Comparison of ENCODE assay signal across 1 cellular context in the genomic region with DNA sequence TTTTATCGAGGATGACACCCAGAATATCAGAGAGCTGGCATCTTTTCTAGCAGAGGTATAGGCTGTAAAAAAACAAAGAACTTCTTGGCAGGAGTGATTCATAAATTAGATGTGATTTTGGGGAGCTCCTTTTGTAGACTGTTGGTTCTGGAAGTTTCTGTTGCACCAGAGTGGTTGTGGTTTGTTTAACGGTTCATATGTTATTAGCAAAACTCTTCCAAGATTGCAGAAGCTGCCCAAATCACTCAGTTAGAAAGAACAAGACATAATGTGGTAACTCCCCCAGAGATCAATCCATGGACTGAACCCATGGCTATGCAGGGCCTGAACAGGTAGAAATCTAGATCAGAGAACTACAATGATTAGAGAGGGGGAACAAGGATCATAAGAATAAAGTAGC.
TF ChIP-seq lines count a peak whose summit lies in the region.

No MANE protein-coding gene starts in this region.

TF ChIP-seq in H1, 55 proteins besides CTCF, POLR2A, EP300 and RAD21:
- TF ChIP-seq CREB1 (IDR thresholded peaks at IDR 0.05) (no peak), ASH2L (IDR thresholded peaks at IDR 0.05; ENCODE audit: low read length) (no peak), SIX5 (IDR thresholded peaks at IDR 0.05; ENCODE audit: low read depth, low read length) (no peak), SRF (IDR thresholded peaks at IDR 0.05; ENCODE audit: low read depth, low read length) (no peak), JUND (IDR thresholded peaks at IDR 0.05; ENCODE audit: low read length) (no peak), SAP30 (IDR thresholded peaks at IDR 0.05; ENCODE audit: insufficient read depth, insufficient replicate concordance, low read length) (no peak), RNF2 (IDR thresholded peaks at IDR 0.05; ENCODE audit: borderline replicate concordance, low read depth, low read length, missing control alignments, poor library complexity, severe bottlenecking) (no peak), ZNF274 (IDR thresholded peaks at IDR 0.05; ENCODE audit: borderline replicate concordance, extremely low read depth, low read length) (no peak), RFX5 (IDR thresholded peaks at IDR 0.05; ENCODE audit: borderline replicate concordance, low read depth, low read length) (no peak)
- TF ChIP-seq, protein P1, sequence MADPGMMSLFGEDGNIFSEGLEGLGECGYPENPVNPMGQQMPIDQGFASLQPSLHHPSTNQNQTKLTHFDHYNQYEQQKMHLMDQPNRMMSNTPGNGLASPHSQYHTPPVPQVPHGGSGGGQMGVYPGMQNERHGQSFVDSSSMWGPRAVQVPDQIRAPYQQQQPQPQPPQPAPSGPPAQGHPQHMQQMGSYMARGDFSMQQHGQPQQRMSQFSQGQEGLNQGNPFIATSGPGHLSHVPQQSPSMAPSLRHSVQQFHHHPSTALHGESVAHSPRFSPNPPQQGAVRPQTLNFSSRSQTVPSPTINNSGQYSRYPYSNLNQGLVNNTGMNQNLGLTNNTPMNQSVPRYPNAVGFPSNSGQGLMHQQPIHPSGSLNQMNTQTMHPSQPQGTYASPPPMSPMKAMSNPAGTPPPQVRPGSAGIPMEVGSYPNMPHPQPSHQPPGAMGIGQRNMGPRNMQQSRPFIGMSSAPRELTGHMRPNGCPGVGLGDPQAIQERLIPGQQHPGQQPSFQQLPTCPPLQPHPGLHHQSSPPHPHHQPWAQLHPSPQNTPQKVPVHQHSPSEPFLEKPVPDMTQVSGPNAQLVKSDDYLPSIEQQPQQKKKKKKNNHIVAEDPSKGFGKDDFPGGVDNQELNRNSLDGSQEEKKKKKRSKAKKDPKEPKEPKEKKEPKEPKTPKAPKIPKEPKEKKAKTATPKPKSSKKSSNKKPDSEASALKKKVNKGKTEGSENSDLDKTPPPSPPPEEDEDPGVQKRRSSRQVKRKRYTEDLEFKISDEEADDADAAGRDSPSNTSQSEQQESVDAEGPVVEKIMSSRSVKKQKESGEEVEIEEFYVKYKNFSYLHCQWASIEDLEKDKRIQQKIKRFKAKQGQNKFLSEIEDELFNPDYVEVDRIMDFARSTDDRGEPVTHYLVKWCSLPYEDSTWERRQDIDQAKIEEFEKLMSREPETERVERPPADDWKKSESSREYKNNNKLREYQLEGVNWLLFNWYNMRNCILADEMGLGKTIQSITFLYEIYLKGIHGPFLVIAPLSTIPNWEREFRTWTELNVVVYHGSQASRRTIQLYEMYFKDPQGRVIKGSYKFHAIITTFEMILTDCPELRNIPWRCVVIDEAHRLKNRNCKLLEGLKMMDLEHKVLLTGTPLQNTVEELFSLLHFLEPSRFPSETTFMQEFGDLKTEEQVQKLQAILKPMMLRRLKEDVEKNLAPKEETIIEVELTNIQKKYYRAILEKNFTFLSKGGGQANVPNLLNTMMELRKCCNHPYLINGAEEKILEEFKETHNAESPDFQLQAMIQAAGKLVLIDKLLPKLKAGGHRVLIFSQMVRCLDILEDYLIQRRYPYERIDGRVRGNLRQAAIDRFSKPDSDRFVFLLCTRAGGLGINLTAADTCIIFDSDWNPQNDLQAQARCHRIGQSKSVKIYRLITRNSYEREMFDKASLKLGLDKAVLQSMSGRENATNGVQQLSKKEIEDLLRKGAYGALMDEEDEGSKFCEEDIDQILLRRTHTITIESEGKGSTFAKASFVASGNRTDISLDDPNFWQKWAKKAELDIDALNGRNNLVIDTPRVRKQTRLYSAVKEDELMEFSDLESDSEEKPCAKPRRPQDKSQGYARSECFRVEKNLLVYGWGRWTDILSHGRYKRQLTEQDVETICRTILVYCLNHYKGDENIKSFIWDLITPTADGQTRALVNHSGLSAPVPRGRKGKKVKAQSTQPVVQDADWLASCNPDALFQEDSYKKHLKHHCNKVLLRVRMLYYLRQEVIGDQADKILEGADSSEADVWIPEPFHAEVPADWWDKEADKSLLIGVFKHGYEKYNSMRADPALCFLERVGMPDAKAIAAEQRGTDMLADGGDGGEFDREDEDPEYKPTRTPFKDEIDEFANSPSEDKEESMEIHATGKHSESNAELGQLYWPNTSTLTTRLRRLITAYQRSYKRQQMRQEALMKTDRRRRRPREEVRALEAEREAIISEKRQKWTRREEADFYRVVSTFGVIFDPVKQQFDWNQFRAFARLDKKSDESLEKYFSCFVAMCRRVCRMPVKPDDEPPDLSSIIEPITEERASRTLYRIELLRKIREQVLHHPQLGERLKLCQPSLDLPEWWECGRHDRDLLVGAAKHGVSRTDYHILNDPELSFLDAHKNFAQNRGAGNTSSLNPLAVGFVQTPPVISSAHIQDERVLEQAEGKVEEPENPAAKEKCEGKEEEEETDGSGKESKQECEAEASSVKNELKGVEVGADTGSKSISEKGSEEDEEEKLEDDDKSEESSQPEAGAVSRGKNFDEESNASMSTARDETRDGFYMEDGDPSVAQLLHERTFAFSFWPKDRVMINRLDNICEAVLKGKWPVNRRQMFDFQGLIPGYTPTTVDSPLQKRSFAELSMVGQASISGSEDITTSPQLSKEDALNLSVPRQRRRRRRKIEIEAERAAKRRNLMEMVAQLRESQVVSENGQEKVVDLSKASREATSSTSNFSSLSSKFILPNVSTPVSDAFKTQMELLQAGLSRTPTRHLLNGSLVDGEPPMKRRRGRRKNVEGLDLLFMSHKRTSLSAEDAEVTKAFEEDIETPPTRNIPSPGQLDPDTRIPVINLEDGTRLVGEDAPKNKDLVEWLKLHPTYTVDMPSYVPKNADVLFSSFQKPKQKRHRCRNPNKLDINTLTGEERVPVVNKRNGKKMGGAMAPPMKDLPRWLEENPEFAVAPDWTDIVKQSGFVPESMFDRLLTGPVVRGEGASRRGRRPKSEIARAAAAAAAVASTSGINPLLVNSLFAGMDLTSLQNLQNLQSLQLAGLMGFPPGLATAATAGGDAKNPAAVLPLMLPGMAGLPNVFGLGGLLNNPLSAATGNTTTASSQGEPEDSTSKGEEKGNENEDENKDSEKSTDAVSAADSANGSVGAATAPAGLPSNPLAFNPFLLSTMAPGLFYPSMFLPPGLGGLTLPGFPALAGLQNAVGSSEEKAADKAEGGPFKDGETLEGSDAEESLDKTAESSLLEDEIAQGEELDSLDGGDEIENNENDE (IDR thresholded peaks at IDR 0.05; ENCODE audit: insufficient replicate concordance, low read length), result no peak
